ENCODE assay signal across 20 cellular contexts in the genomic region with DNA sequence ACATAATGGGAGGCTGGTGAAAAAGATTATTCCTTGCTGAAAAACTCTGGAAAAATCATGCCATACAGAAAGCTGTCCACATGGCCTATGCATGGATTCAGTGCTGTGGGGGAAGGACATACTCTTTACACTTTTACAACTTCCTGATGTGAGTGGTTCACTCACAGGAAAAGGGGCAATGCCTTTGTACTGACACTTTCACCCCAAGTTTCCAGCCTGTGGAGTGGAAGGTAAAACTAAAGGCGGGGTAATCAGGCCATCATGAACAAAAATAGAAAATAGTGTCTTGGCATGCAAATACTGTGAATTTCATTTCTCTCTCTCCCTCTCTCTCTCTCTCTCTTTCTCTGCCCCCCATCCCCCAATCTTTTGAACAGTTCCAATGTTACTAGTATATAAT.
DNase-seq lines count a peak whose midpoint lies in the region; ATAC-seq and TF ChIP-seq lines count a peak whose summit lies in the region.
"Had no signal": no experiment of that assay in that cellular context is flagged by ENCODE, and none has a peak within 500 bp of the region (broad histone marks: within the 10 kb centered on the region; RNA-seq: fewer than 3 reads in every experiment).

No MANE protein-coding gene starts in this region.

- H3K27me3 ChIP-seq in CD4-positive, alpha-beta T cell (ENCODE audit: control insufficient read depth, insufficient read depth, low read length), result no peaks in the 10 kb centered on the region
- H3K27me3 ChIP-seq: vagina had no signal

- TF ChIP-seq CTCF in CD4-positive, alpha-beta T cell (IDR thresholded peaks at IDR 0.05), result no peak
- TF ChIP-seq CTCF in GM12865 (IDR thresholded peaks at IDR 0.05; ENCODE audit: insufficient read depth, low read depth, low read length, missing control alignments), result no peak
- no peak for TF ChIP-seq CTCF in activated CD8-positive, alpha-beta T cell treated with anti-CD3 and anti-CD28 coated beads for 36 hours (IDR thresholded peaks at IDR 0.05)

- no peak for ATAC-seq in CD4-positive, alpha-beta T cell (ENCODE audit: poor library complexity)
- no peak for ATAC-seq in activated CD8-positive, alpha-beta T cell treated with anti-CD3 and anti-CD28 coated beads for 36 hours
- ATAC-seq in memory B cell (ENCODE audit: low read depth) (no peak), HG02571 (IDR thresholded peaks at IDR 0.05; ENCODE audit: unreplicated experiment) (no peak)
- ATAC-seq: foreskin keratinocyte, Panc1 had no signal

- intact Hi-C loops in CD4-positive, alpha-beta T cell (cut with DNase I, micrococcal nuclease), result loop anchor here (1.0 to 10.0 kb wide), 2 partner anchors 19 to 1699 kb away; a partner anchor contains a TSS
- intact Hi-C loops in activated CD8-positive, alpha-beta T cell treated with anti-CD3 and anti-CD28 coated beads for 36 hours (cut with micrococcal nuclease), result loop anchor here (1.0 kb wide), 1 partner anchor 18 kb away; no protein-coding TSS in a partner anchor

- POLR2A ChIA-PET in CD4-positive, alpha-beta T cell (lab: Charles Lee), result interaction anchor here (0.7 to 2.1 kb wide), 23 partner anchors 8 to 319 kb away, joined by 3 to 30 read pairs (median 6); no protein-coding TSS in a partner anchor
- POLR2A ChIA-PET in activated CD8-positive, alpha-beta T cell treated with anti-CD3 and anti-CD28 coated beads for 36 hours (lab: Charles Lee), result interaction anchor here (0.5 to 2.7 kb wide), 9 partner anchors 12 to 319 kb away, joined by 3 to 12 read pairs (median 6); no protein-coding TSS in a partner anchor

- no peak overlapping the region for H3K4me3 ChIP-seq in GM12865 (ENCODE audit: low read depth, low read length)
- H3K4me3 ChIP-seq: SK-N-MC, vagina had no signal

- H3K4me1 Mint-ChIP-seq in CD4-positive, alpha-beta T cell (ENCODE audit: low read depth), result peaks cover 98% of the 10 kb centered on the region
- H3K4me1 Mint-ChIP-seq in activated CD8-positive, alpha-beta T cell treated with anti-CD3 and anti-CD28 coated beads for 36 hours (ENCODE audit: low read depth), result peaks cover 77% of the 10 kb centered on the region
- peaks cover 38% of the 10 kb centered on the region for H3K4me1 Mint-ChIP-seq in memory B cell

- in situ Hi-C loops in G401 (cut with HindIII; ENCODE audit: low sequenced_read_pairs), result no loop called here

- H3K4me3 Mint-ChIP-seq in CD4-positive, alpha-beta T cell, result peak overlapping the region; percentile 70
- peak overlapping the region; percentile 38 for H3K4me3 Mint-ChIP-seq in activated CD8-positive, alpha-beta T cell treated with anti-CD3 and anti-CD28 coated beads for 36 hours
- no peak overlapping the region for H3K4me3 Mint-ChIP-seq in memory B cell
- H3K4me3 Mint-ChIP-seq: nephron had no signal

- H3K9me3 ChIP-seq in CD4-positive, alpha-beta T cell (ENCODE audit: control insufficient read depth, low read length), result no peaks in the 10 kb centered on the region
- H3K9me3 ChIP-seq: vagina had no signal

- H3K27ac ChIP-seq in CD4-positive, alpha-beta T cell (ENCODE audit: low read depth, low read length), result peak overlapping the region; percentile 94
- H3K27ac ChIP-seq: foreskin keratinocyte, SK-N-MC, vagina had no signal

- no peaks in the 10 kb centered on the region for H3K27me3 Mint-ChIP-seq in CD4-positive, alpha-beta T cell
- no peaks in the 10 kb centered on the region for H3K27me3 Mint-ChIP-seq in activated CD8-positive, alpha-beta T cell treated with anti-CD3 and anti-CD28 coated beads for 36 hours
- H3K27me3 Mint-ChIP-seq in memory B cell, result no peaks in the 10 kb centered on the region

- peaks cover 2% of the 10 kb centered on the region for H3K9me3 Mint-ChIP-seq in CD4-positive, alpha-beta T cell
- peaks cover 3% of the 10 kb centered on the region for H3K9me3 Mint-ChIP-seq in activated CD8-positive, alpha-beta T cell treated with anti-CD3 and anti-CD28 coated beads for 36 hours
- H3K9me3 Mint-ChIP-seq in memory B cell, result no peaks in the 10 kb centered on the region
- H3K9me3 Mint-ChIP-seq: nephron had no signal

- peaks cover 11% of the 10 kb centered on the region for H3K36me3 Mint-ChIP-seq in CD4-positive, alpha-beta T cell (ENCODE audit: low read depth)
- H3K36me3 Mint-ChIP-seq in activated CD8-positive, alpha-beta T cell treated with anti-CD3 and anti-CD28 coated beads for 36 hours (ENCODE audit: low read depth), result peaks cover 13% of the 10 kb centered on the region
- no peaks in the 10 kb centered on the region for H3K36me3 Mint-ChIP-seq in memory B cell

- H3K27ac Mint-ChIP-seq in CD4-positive, alpha-beta T cell, result peak overlapping the region; percentile 100
- peak overlapping the region; percentile 90 for H3K27ac Mint-ChIP-seq in activated CD8-positive, alpha-beta T cell treated with anti-CD3 and anti-CD28 coated beads for 36 hours
- peak overlapping the region; percentile 92 for H3K27ac Mint-ChIP-seq in memory B cell
- H3K27ac Mint-ChIP-seq: nephron had no signal

- CTCF ChIA-PET in CD4-positive, alpha-beta T cell (lab: Charles Lee), result interaction anchor here (2.6 kb wide), 1 partner anchor 15 kb away, joined by 11 read pairs; no protein-coding TSS in a partner anchor
- CTCF ChIA-PET in activated CD8-positive, alpha-beta T cell treated with anti-CD3 and anti-CD28 coated beads for 36 hours (lab: Charles Lee), result interaction anchor here (0.9 to 2.1 kb wide), 5 partner anchors 10 to 18 kb away, joined by 3 to 13 read pairs (median 4); no protein-coding TSS in a partner anchor

- DNase-seq in CD4-positive, alpha-beta T cell, result no peak
- DNase-seq in GM12865 (ENCODE audit: low read depth) (peak; percentile 24), memory B cell (ENCODE audit: low spot score in 2 of 2) (no peak), G401 (ENCODE audit: low spot score) (no peak), NOMO-1 treated with DMSO at 0.1 percent for 48 hours (lab: John Stamatoyannopoulos, UW; ENCODE audit: unreplicated experiment) (no peak)
- no peak for DNase-seq in activated CD8-positive, alpha-beta T cell treated with anti-CD3 and anti-CD28 coated beads for 36 hours
- DNase-seq: activated CD4-positive, alpha-beta T cell treated with anti-CD3 and anti-CD28 coated beads, Interleukin-2, amount 50 U/mL, for 48 hours; AML-193; cortex of kidney; foreskin keratinocyte; GDM1; NCI-H146; NCI-H82; posterior cingulate gyrus; stimulated activated CD4-positive, alpha-beta T cell treated with anti-CD3 and anti-CD28 coated beads, Interleukin-2, amount 100 ng/mL, for 24 hours had no signal
